In genomic region chr1:46718340-46718726, GRCh38 we compare ENCODE assay signal across 8 cellular contexts. TPM values are rescaled to one million over a fixed set of nuclear protein-coding genes. Genes with fewer than 3 reads are reported as not detected.
A peak's percentile ranks its signal among the peaks of the same experiment; 100 is the strongest.
DNase-seq lines count a peak whose midpoint lies in the region; ATAC-seq, FAIRE-seq and TF ChIP-seq lines count a peak whose summit lies in the region.

No MANE protein-coding gene starts in this region.

- 2% methylated on average over 12 of the region's 12 CpGs for WGBS in esophagus muscularis mucosa
- 0 to 2% methylated on average over 12 of the region's 12 CpGs for WGBS in pancreas, 2 donors

- peaks cover 17% of the 10 kb centered on the region for H3K4me1 ChIP-seq in Panc1 (ENCODE audit: control insufficient read depth, insufficient read depth, low read length)
- H3K4me1 ChIP-seq in esophagus muscularis mucosa, result peaks cover 28 to 42% (median 31%) of the 10 kb centered on the region in 4 donors
- peaks cover 10 to 42% (median 16%) of the 10 kb centered on the region in 3 donors for H3K4me1 ChIP-seq in pancreas

- H3K27ac ChIP-seq in Panc1 (ENCODE audit: low read length) (peak overlapping the region; percentile 88), esophagus muscularis mucosa (replicated peaks in 1 of 4) (peak overlapping the region; percentile 82 to 90 (median 88)), pancreas (peak overlapping the region; percentile 67 to 80 (median 74))

- peaks cover 14% of the 10 kb centered on the region for H3K36me3 ChIP-seq in Panc1 (ENCODE audit: control insufficient read depth, insufficient read depth, low read length)
- H3K36me3 ChIP-seq in esophagus muscularis mucosa, result peaks cover 15 to 32% (median 23%) of the 10 kb centered on the region in 4 donors
- peaks cover 0 to 3% (median 0%) of the 10 kb centered on the region in 3 donors for H3K36me3 ChIP-seq in pancreas

- FAIRE-seq in pancreas (lab: Jason Lieb, UNC), result no peak

- DNase-seq in Panc1 (ENCODE audit: low read depth, low spot score), result no peak
- no peak for DNase-seq in esophagus muscularis mucosa (ENCODE audit: extremely low spot score)
- no peak for DNase-seq in pancreas
- DNase-seq in SK-N-DZ (ENCODE audit: low spot score), result no peak
- no peak for DNase-seq in NCI-H1436 treated with DMSO at 0.1 percent for 48 hours (lab: John Stamatoyannopoulos, UW)
- no peak for DNase-seq in COR-L47 (lab: John Stamatoyannopoulos, UW)
- DNase-seq in SW 1271 (lab: John Stamatoyannopoulos, UW), result no peak

- intact Hi-C loops in Panc1 (cut with micrococcal nuclease; ENCODE audit: unreplicated experiment), result no loop called here
- intact Hi-C loops in esophagus muscularis mucosa (cut with DNase I), result no loop called here
- intact Hi-C loops in pancreas (cut with DNase I), result no loop called here

- TF ChIP-seq CTCF in Panc1 (IDR thresholded peaks at IDR 0.05), result no peak
- TF ChIP-seq CTCF in esophagus muscularis mucosa (IDR thresholded peaks at IDR 0.05), result no peak
- TF ChIP-seq CTCF in pancreas (IDR thresholded peaks at IDR 0.05), result no peak

- in situ Hi-C loops in Panc1 (cut with HindIII; ENCODE audit: low pct_unique_long_range_greater_than_20kb, low sequenced_read_pairs), result no loop called here

- H3K4me3 ChIP-seq in Panc1 (ENCODE audit: low read depth in 2 of 2, low read length in 2 of 2), result peak overlapping the region; percentile 89 to 96
- peak overlapping the region; percentile 78 to 100 (median 95) for H3K4me3 ChIP-seq in esophagus muscularis mucosa
- peak overlapping the region; percentile 82 to 98 (median 92) for H3K4me3 ChIP-seq in pancreas

- TF ChIP-seq POLR2A in esophagus muscularis mucosa (IDR thresholded peaks at IDR 0.05; ENCODE audit: low read depth), result no peak

- CTCF ChIA-PET in Panc1 (lab: Charles Lee), result interaction anchor here (0.5 kb wide), 1 partner anchor 552 kb away, joined by 8 read pairs; no protein-coding TSS in a partner anchor

- peak; percentile 4 for ATAC-seq in GM19438 (IDR thresholded peaks at IDR 0.05; ENCODE audit: low read depth, unreplicated experiment)
- ATAC-seq in Panc1, result peak; percentile 31
- ATAC-seq in pancreas, result peak in 3 of 4 donors; percentile 1 to 14 (median 11)

- BruUV-seq in Panc1 (replicated peaks; lab: Mats Ljungman, UMichigan), result no TSS peak

- H3K9me3 ChIP-seq in Panc1 (ENCODE audit: control insufficient read depth, insufficient read depth, low read depth, low read length), result no peaks in the 10 kb centered on the region
- no peaks in the 10 kb centered on the region for H3K9me3 ChIP-seq in esophagus muscularis mucosa
- H3K9me3 ChIP-seq in pancreas, result no peaks in the 10 kb centered on the region

- TF ChIP-seq EP300 in esophagus muscularis mucosa (IDR thresholded peaks at IDR 0.05), result no peak

- no peaks in the 10 kb centered on the region for H3K27me3 ChIP-seq in Panc1 (ENCODE audit: control insufficient read depth, insufficient read depth, low read length)
- H3K27me3 ChIP-seq in esophagus muscularis mucosa, result no peaks in the 10 kb centered on the region
- no peaks in the 10 kb centered on the region for H3K27me3 ChIP-seq in pancreas

- POLR2A ChIA-PET in Panc1 (lab: Charles Lee), result interaction anchor here (0.6 kb wide), 1 partner anchor 58 kb away, joined by 4 read pairs; no protein-coding TSS in a partner anchor

RNA-seq across cellular contexts. Expression of gene EFCAB14, which starts 0.6 kb away (rescaled TPM):
- total RNA-seq in Panc1 (2021; ENCODE audit: unreplicated experiment) (86.8 TPM), esophagus muscularis mucosa (100 to 1,000 TPM in 2 of 4 donors, 10 to 100 TPM in 2; 83.5 to 113 (median 104) TPM), pancreas (10 to 100 TPM; 24.9 to 55.2 (median 31.9) TPM)
- polyA plus RNA-seq in Panc1 (2012; ENCODE audit: insufficient read length), result 28.3 TPM
- 10 to 100 TPM in 1 of 2 donors, 1 to 10 TPM in 1; 8.4 to 19.8 TPM for polyA plus RNA-seq in pancreas
- polyA plus RNA-seq in SK-N-DZ (2014; cell fraction: cytosol; rRNA removed), result 9.6 and 10.4 TPM in 2 replicates
- polyA plus RNA-seq in SK-N-DZ (2014; cell fraction: nucleus; rRNA removed), result 15.5 and 16.2 TPM in 2 replicates

RNA-seq across cellular contexts. Expression of gene TEX38, which starts 46.7 kb away (rescaled TPM):
- total RNA-seq in Panc1 (2021; ENCODE audit: unreplicated experiment) (not detected), esophagus muscularis mucosa (not detected), pancreas (not detected)
- polyA plus RNA-seq in Panc1 (2012; ENCODE audit: insufficient read length), result not detected
- under 1 TPM; 0.35 to 0.80 TPM for polyA plus RNA-seq in pancreas
- not detected in 2 replicates for polyA plus RNA-seq in SK-N-DZ (2014; cell fraction: cytosol; rRNA removed)
- polyA plus RNA-seq in SK-N-DZ (2014; cell fraction: nucleus; rRNA removed), result not detected in 2 replicates

RNA-seq across cellular contexts. Expression of gene ATPAF1, which starts 50.2 kb away (rescaled TPM):
- total RNA-seq in Panc1 (2021; ENCODE audit: unreplicated experiment) (39.0 TPM), esophagus muscularis mucosa (10 to 100 TPM; 64.4 to 88.0 (median 68.5) TPM), pancreas (10 to 100 TPM; 18.1 to 23.3 (median 21.5) TPM)
- polyA plus RNA-seq in Panc1 (2012; ENCODE audit: insufficient read length), result 33.8 TPM
- polyA plus RNA-seq in pancreas, result 10 to 100 TPM; 19.4 to 21.5 TPM
- 55.8 and 69.4 TPM in 2 replicates for polyA plus RNA-seq in SK-N-DZ (2014; cell fraction: cytosol; rRNA removed)
- 38.6 and 41.8 TPM in 2 replicates for polyA plus RNA-seq in SK-N-DZ (2014; cell fraction: nucleus; rRNA removed)
